ENCODE assay signal across 5 cellular contexts in genomic region chr16:1958143-1958491, GRCh38. TPM values are rescaled to one million over a fixed set of nuclear protein-coding genes. Genes with fewer than 3 reads are reported as not detected.
"Had no signal": no experiment of that assay in that cellular context is flagged by ENCODE, and none has a peak within 500 bp of the region (broad histone marks: within the 10 kb centered on the region; RNA-seq: fewer than 3 reads in every experiment).

No MANE protein-coding gene starts in this region.

RNA-seq across cellular contexts. Expression of gene RPL3L, which starts 3.6 kb away (rescaled TPM):
- total RNA-seq: M059J, Peyer's patch, SK-MEL-5 had no signal

RNA-seq across cellular contexts. Expression of gene RNF151, which starts 8.5 kb away (rescaled TPM):
- total RNA-seq: M059J, PC-3, Peyer's patch, SJCRH30, SK-MEL-5 had no signal
